ENCODE assay signal across 32 cellular contexts in the genomic region with DNA sequence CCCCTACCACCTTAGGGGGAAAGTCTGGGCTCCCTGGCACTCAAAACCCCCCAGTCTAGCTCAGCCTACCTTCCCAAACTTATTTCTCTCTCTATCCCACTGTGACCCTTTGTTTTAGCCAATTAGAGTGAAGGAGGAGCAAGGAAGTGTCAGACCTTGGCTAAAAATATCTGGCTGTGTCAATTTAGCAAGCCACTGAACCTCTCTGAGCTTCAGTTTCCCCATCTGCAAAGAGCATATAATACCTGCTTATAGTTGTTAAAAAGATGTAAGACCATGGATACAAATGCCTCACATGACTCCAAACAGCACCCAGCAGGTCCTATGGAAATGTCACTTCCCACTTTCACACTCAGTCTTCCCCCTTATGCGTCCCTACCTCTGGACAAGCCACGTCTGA. TPM values are rescaled to one million over a fixed set of nuclear protein-coding genes. Genes with fewer than 3 reads are reported as not detected.
DNase-seq lines count a peak whose midpoint lies in the region; ATAC-seq and TF ChIP-seq lines count a peak whose summit lies in the region.
"Had no signal": no experiment of that assay in that cellular context is flagged by ENCODE, and none has a peak within 500 bp of the region (broad histone marks: within the 10 kb centered on the region; RNA-seq: fewer than 3 reads in every experiment).

No MANE protein-coding gene starts in this region.

- ATAC-seq in GM23338 (no peak), sciatic nerve (no peak)
- no peak for ATAC-seq in central memory CD8-positive, alpha-beta T cell (replicated peaks; ENCODE audit: extremely low read depth, poor library complexity, severe bottlenecking)
- ATAC-seq: A549; activated CD8-positive, alpha-beta T cell treated with anti-CD3 and anti-CD28 coated beads, Interleukin-2, amount 10 ng/mL, durations not matched to agents 7 days and 5 days; body of pancreas; gastroesophageal sphincter; GM12878; mucosa of descending colon; stimulated activated naive CD8-positive, alpha-beta T cell treated with anti-CD3 and anti-CD28 coated beads, Interleukin-15, amount 100 ng/mL, for 72 hours had no signal

- peak; percentile 1 for DNase-seq in activated effector memory CD4-positive, alpha-beta T cell treated with anti-CD3 and anti-CD28 coated beads, Interleukin-2, amount 50 U/mL, for 16 hours
- no peak for DNase-seq in activated effector memory CD4-positive, alpha-beta T cell treated with Interleukin-2 at 50 U/mL for 16 hours
- no peak for DNase-seq in GM23338 (ENCODE audit: low spot score)
- DNase-seq in central memory CD8-positive, alpha-beta T cell (ENCODE audit: low spot score in 2 of 2), result no peak
- peak; percentile 1 for DNase-seq in sciatic nerve (ENCODE audit: low spot score)
- DNase-seq in activated CD8-positive, alpha-beta memory T cell treated with anti-CD3 and anti-CD28 coated beads, Interleukin-2, amount 50 U/mL, for 48 hours, result no peak
- no peak for DNase-seq in posterior cingulate gyrus
- DNase-seq in activated CD4-positive, alpha-beta T cell treated with anti-CD3 and anti-CD28 coated beads for 1 hour, result no peak
- DNase-seq: activated CD4-positive, alpha-beta T cell treated with anti-CD3 and anti-CD28 coated beads for 4 hours; activated CD8-positive, alpha-beta T cell treated with anti-CD3 and anti-CD28 coated beads, Interleukin-2, amount 10 ng/mL, durations not matched to agents 7 days and 5 days; activated T-cell treated with anti-CD3 and anti-CD28 coated beads for 4 hours; body of pancreas; CD8-positive, alpha-beta memory T cell; DMS 273 treated with DMSO at 0.1 percent for 48 hours; lower lobe of right lung; mucosa of descending colon; NCI-H1105; NCI-H187; NCI-H2171 treated with DMSO at 0.1 percent for 48 hours; NCI-H524; nephron progenitor cell; Right ventricle myocardium superior; stimulated activated CD4-positive, alpha-beta T cell treated with anti-CD3 and anti-CD28 coated beads, Interleukin-2, amount 100 ng/mL, for 24 hours; stimulated activated naive CD8-positive, alpha-beta T cell treated with anti-CD3 and anti-CD28 coated beads, Interleukin-15, amount 100 ng/mL, for 72 hours; T-helper 9 cell; tibial artery had no signal

- H3K4me2 ChIP-seq in GM23338, result no peak overlapping the region
- H3K4me2 ChIP-seq: A549, hepatocyte had no signal

- 0 out of 2 replicates have a peak, but pooled peaks cover 4% of the 10 kb centered on the region for H3K36me3 ChIP-seq in GM23338 (ENCODE audit: insufficient read depth)
- H3K36me3 ChIP-seq: adrenal gland, gastroesophageal sphincter, tibial artery had no signal

- intact Hi-C loops in sciatic nerve (cut with DNase I) (no loop called here), posterior cingulate gyrus (cut with DNase I) (no loop called here)

- no peaks in the 10 kb centered on the region for H3K9me2 ChIP-seq in GM23338 (ENCODE audit: insufficient read depth)

- H3K4me1 ChIP-seq in GM23338 (ENCODE audit: insufficient read depth), result peaks cover 64% of the 10 kb centered on the region
- H3K4me1 ChIP-seq: A549, body of pancreas had no signal

- no peak overlapping the region for H3K27ac Mint-ChIP-seq in GM23338
- peak overlapping the region; percentile 45 for H3K27ac Mint-ChIP-seq in central memory CD8-positive, alpha-beta T cell (ENCODE audit: low read depth)
- H3K27ac Mint-ChIP-seq: activated CD8-positive, alpha-beta T cell treated with anti-CD3 and anti-CD28 coated beads, Interleukin-2, amount 10 ng/mL, durations not matched to agents 7 days and 5 days; nephron progenitor cell had no signal

- H3K27me3 Mint-ChIP-seq in GM23338 (ENCODE audit: insufficient read depth, low read depth, poor library complexity), result peaks cover 12% of the 10 kb centered on the region
- no peaks in the 10 kb centered on the region for H3K27me3 Mint-ChIP-seq in central memory CD8-positive, alpha-beta T cell
- H3K27me3 Mint-ChIP-seq: CD8-positive, alpha-beta memory T cell; stimulated activated naive CD8-positive, alpha-beta T cell treated with anti-CD3 and anti-CD28 coated beads, Interleukin-15, amount 100 ng/mL, for 72 hours had no signal

- H3K9me3 Mint-ChIP-seq in GM23338, result no peaks in the 10 kb centered on the region
- no peaks in the 10 kb centered on the region for H3K9me3 Mint-ChIP-seq in central memory CD8-positive, alpha-beta T cell
- H3K9me3 Mint-ChIP-seq: CD8-positive, alpha-beta memory T cell; stimulated activated naive CD8-positive, alpha-beta T cell treated with anti-CD3 and anti-CD28 coated beads, Interleukin-15, amount 100 ng/mL, for 72 hours had no signal

- peaks cover 47% of the 10 kb centered on the region for H3K36me3 Mint-ChIP-seq in GM23338 (ENCODE audit: low read depth)
- peaks cover 11% of the 10 kb centered on the region for H3K36me3 Mint-ChIP-seq in central memory CD8-positive, alpha-beta T cell (ENCODE audit: insufficient read depth)

- 0 out of 2 replicates have a peak overlapping the region, but pooled peaks have one; percentile 26 for H3K27ac ChIP-seq in GM23338 (ENCODE audit: low read depth)
- H3K27ac ChIP-seq: A549, body of pancreas, gastroesophageal sphincter, hepatocyte, lower lobe of right lung, parathyroid adenoma, tibial artery had no signal

- H3K4me1 Mint-ChIP-seq in GM23338, result peaks cover 74% of the 10 kb centered on the region
- H3K4me1 Mint-ChIP-seq in central memory CD8-positive, alpha-beta T cell, result peaks cover 79% of the 10 kb centered on the region

- H3K4me3 Mint-ChIP-seq in GM23338, result no peak overlapping the region
- H3K4me3 Mint-ChIP-seq in central memory CD8-positive, alpha-beta T cell, result no peak overlapping the region
- H3K4me3 Mint-ChIP-seq: activated CD8-positive, alpha-beta T cell treated with anti-CD3 and anti-CD28 coated beads, Interleukin-2, amount 10 ng/mL, durations not matched to agents 7 days and 5 days; CD8-positive, alpha-beta memory T cell; nephron progenitor cell; stimulated activated naive CD8-positive, alpha-beta T cell treated with anti-CD3 and anti-CD28 coated beads, Interleukin-15, amount 100 ng/mL, for 72 hours had no signal

- H3K4me3 ChIP-seq in GM23338, result no peak overlapping the region
- H3K4me3 ChIP-seq: A549, adrenal gland, body of pancreas, gastroesophageal sphincter, GM12878, hepatocyte, lower lobe of right lung, mucosa of descending colon, tibial artery had no signal

- TF ChIP-seq CTCF in GM23338 (conservative IDR thresholded peaks at IDR 0.05; ENCODE audit: low read depth in 2 of 2), result no peak

- H2AFZ ChIP-seq in GM23338, result no peak overlapping the region
- H2AFZ ChIP-seq: hepatocyte, parathyroid adenoma had no signal

- peaks cover 88% of the 10 kb centered on the region for H4K20me1 ChIP-seq in GM23338 (replicated peaks; ENCODE audit: insufficient read depth)

- peaks cover 100% of the 10 kb centered on the region for H3K79me2 ChIP-seq in GM23338 (replicated peaks; ENCODE audit: insufficient read depth)

- peaks cover 5% of the 10 kb centered on the region; the same call in 1 of the 2 replicates for H3F3A ChIP-seq in GM23338 (replicated peaks; ENCODE audit: low read depth)

- no peaks in the 10 kb centered on the region for H3K27me3 ChIP-seq in GM23338 (ENCODE audit: insufficient read depth)
- H3K27me3 ChIP-seq: adrenal gland, body of pancreas, gastroesophageal sphincter, hepatocyte, tibial artery had no signal

TF ChIP-seq in GM23338, 12 proteins besides CTCF, POLR2A, EP300 and RAD21 (continues in another document):
- TF ChIP-seq NANOG (IDR thresholded peaks at IDR 0.05; ENCODE audit: borderline replicate concordance), result no peak
- TF ChIP-seq, protein P1, sequence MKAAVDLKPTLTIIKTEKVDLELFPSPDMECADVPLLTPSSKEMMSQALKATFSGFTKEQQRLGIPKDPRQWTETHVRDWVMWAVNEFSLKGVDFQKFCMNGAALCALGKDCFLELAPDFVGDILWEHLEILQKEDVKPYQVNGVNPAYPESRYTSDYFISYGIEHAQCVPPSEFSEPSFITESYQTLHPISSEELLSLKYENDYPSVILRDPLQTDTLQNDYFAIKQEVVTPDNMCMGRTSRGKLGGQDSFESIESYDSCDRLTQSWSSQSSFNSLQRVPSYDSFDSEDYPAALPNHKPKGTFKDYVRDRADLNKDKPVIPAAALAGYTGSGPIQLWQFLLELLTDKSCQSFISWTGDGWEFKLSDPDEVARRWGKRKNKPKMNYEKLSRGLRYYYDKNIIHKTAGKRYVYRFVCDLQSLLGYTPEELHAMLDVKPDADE (IDR thresholded peaks at IDR 0.05), result no peak
- TF ChIP-seq STAT1 (IDR thresholded peaks at IDR 0.05; ENCODE audit: unreplicated experiment), result no peak
- TF ChIP-seq ZNF331 (CRISPR knock-in tag; IDR thresholded peaks at IDR 0.05; ENCODE audit: low read depth), result no peak
- no peak for TF ChIP-seq CREB1 (CRISPR knock-in tag; IDR thresholded peaks at IDR 0.05; ENCODE audit: low read depth)
- TF ChIP-seq EZH2 (IDR thresholded peaks at IDR 0.05; ENCODE audit: low read depth, unreplicated experiment), result no peak
- TF ChIP-seq EZH2phosphoT487 (IDR thresholded peaks at IDR 0.05; ENCODE audit: unreplicated experiment), result no peak
- no peak for TF ChIP-seq JUNB (IDR thresholded peaks at IDR 0.05; ENCODE audit: unreplicated experiment)
- no peak for TF ChIP-seq POLR2AphosphoS5 (IDR thresholded peaks at IDR 0.05; ENCODE audit: low read depth)
- TF ChIP-seq, protein P2, sequence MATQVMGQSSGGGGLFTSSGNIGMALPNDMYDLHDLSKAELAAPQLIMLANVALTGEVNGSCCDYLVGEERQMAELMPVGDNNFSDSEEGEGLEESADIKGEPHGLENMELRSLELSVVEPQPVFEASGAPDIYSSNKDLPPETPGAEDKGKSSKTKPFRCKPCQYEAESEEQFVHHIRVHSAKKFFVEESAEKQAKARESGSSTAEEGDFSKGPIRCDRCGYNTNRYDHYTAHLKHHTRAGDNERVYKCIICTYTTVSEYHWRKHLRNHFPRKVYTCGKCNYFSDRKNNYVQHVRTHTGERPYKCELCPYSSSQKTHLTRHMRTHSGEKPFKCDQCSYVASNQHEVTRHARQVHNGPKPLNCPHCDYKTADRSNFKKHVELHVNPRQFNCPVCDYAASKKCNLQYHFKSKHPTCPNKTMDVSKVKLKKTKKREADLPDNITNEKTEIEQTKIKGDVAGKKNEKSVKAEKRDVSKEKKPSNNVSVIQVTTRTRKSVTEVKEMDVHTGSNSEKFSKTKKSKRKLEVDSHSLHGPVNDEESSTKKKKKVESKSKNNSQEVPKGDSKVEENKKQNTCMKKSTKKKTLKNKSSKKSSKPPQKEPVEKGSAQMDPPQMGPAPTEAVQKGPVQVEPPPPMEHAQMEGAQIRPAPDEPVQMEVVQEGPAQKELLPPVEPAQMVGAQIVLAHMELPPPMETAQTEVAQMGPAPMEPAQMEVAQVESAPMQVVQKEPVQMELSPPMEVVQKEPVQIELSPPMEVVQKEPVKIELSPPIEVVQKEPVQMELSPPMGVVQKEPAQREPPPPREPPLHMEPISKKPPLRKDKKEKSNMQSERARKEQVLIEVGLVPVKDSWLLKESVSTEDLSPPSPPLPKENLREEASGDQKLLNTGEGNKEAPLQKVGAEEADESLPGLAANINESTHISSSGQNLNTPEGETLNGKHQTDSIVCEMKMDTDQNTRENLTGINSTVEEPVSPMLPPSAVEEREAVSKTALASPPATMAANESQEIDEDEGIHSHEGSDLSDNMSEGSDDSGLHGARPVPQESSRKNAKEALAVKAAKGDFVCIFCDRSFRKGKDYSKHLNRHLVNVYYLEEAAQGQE (IDR thresholded peaks at IDR 0.05; ENCODE audit: unreplicated experiment), result no peak

RNA-seq across cellular contexts. Expression of a gene that starts 19.5 kb away (rescaled TPM):
- total RNA-seq in GM23338 (2014; rRNA removed; shearing (Covaris generic)), result 149 and 167 TPM in 2 replicates
- 88.3 and 98.9 TPM in 2 replicates for polyA plus RNA-seq in GM23338 (2016; fragmentation: Nextera tagmentation; extraction: Ambion mirVana)
- total RNA-seq in sciatic nerve, result 80.9 TPM

Comparison
In these comparisons a context has a peak if more than half of its experiments do, and no peak if none do; other contexts are left out.
1. DNase-seq: peak in activated effector memory CD4-positive, alpha-beta T cell treated with anti-CD3 and anti-CD28 coated beads, Interleukin-2, amount 50 U/mL, for 16 hours (single experiment) and sciatic nerve (single experiment); none in activated effector memory CD4-positive, alpha-beta T cell treated with Interleukin-2 at 50 U/mL for 16 hours (single experiment), GM23338 (single experiment), central memory CD8-positive, alpha-beta T cell (0 of 2), activated CD8-positive, alpha-beta memory T cell treated with anti-CD3 and anti-CD28 coated beads, Interleukin-2, amount 50 U/mL, for 48 hours (single experiment), posterior cingulate gyrus (0 of 10) and activated CD4-positive, alpha-beta T cell treated with anti-CD3 and anti-CD28 coated beads for 1 hour (single experiment).